8 cellular contexts compared by ENCODE assay signal in the genomic region with DNA sequence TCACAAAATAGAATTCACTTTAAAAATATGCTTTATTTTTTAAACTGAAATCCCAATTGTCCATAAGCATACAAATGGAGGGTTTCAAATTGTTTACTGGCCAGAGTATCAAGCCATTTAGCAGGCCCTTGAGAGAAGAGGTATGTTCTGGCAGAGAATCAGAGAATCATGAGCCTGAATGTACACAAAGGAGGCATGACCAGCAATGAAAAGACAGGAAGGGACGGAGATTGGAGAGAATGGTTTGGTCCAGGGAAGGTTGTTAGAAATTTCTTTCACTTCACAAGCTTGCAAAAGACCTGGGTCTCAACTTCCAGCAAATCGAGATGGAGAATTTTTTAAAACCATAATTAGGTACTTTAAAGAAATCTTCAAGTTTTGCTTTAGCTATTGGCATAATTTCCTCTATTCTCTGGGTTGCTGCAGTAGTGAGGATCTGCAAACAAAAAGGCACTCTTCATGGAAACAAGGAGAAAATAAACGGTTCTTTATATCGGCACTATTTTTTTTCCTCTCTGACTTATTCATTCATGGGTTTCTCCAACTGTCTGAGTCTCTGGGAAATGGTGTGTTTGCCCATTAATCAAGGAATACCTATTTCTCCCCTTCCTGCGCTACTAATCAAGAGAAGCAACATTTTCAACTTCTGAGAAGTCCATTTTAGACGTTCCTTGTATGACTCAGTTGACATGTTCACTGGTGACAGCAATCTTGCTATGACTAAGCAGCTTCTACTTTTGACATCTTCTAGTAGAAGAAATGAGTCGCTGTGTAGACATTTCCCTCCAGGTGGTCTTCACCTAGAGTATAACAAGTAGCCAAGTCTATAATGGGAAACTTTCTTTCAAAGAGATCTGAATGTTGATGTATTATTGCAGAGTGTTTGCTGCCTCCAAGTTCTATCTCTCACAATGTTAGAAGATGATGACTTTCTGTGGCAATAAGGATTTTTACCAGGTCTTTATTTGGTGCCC. TPM values are rescaled to one million over a fixed set of nuclear protein-coding genes. Genes with fewer than 3 reads are reported as not detected.
A peak's percentile ranks its signal among the peaks of the same experiment; 100 is the strongest.
DNase-seq lines count a peak whose midpoint lies in the region; ATAC-seq and TF ChIP-seq lines count a peak whose summit lies in the region.

No MANE protein-coding gene starts in this region.

- H4K91ac ChIP-seq in trophoblast cell (ENCODE audit: low read depth, low read length) (no peak overlapping the region), neuronal stem cell (ENCODE audit: low read depth, low read length, poor library complexity) (no peak overlapping the region)

- H2AK5ac ChIP-seq in trophoblast cell (ENCODE audit: low read length) (no peak overlapping the region), neuronal stem cell (ENCODE audit: low read depth, low read length) (no peak overlapping the region)

- DNase-seq in RWPE1 (ENCODE audit: low spot score) (peak; percentile 36), trophoblast cell (peak; percentile 21 to 64), GDM1 (lab: John Stamatoyannopoulos, UW) (no peak), neuronal stem cell (ENCODE audit: low spot score) (no peak), NOMO-1 (lab: John Stamatoyannopoulos, UW; ENCODE audit: unreplicated experiment in 2 of 2) (no peak)

- H3K27ac ChIP-seq in ACC112 (ENCODE audit: low read depth, low read length) (peak overlapping the region; percentile 40), RWPE1 (no peak overlapping the region), trophoblast cell (ENCODE audit: low read depth, low read length) (peak overlapping the region; percentile 22), neuronal stem cell (replicated peaks; ENCODE audit: low read length) (no peak overlapping the region)

- H2AFZ ChIP-seq in ACC112 (ENCODE audit: low read length, unreplicated experiment) (no peak overlapping the region), trophoblast cell (ENCODE audit: insufficient read depth, low read length, poor library complexity) (no peak overlapping the region), neuronal stem cell (ENCODE audit: low read length) (no peak overlapping the region)

- H2BK120ac ChIP-seq in trophoblast cell (ENCODE audit: insufficient read depth, low read length, poor library complexity): peak overlapping the region; percentile 31
- no peak overlapping the region for H2BK120ac ChIP-seq in neuronal stem cell (ENCODE audit: low read depth, low read length)

- ATAC-seq in GM18858 (IDR thresholded peaks at IDR 0.05; ENCODE audit: unreplicated experiment) (peak; percentile 93), HG02970 (IDR thresholded peaks at IDR 0.05; ENCODE audit: low FRiP score, unreplicated experiment) (peak; percentile 86)

- H3K14ac ChIP-seq in trophoblast cell (ENCODE audit: low read length): no peak overlapping the region
- H3K14ac ChIP-seq in neuronal stem cell (ENCODE audit: low read length): no peak overlapping the region

- H3K9me3 ChIP-seq in trophoblast cell (ENCODE audit: insufficient read depth, low read depth, low read length) (peaks cover 4% of the 10 kb centered on the region), neuronal stem cell (replicated peaks in 1 of 2; ENCODE audit: control insufficient read depth in 2 of 2, insufficient read depth in 1 of 2, low read depth in 1 of 2, low read length in 2 of 2) (peaks cover 4 to 15% of the 10 kb centered on the region in 2 donors)

- CTCF ChIA-PET in RWPE1 (lab: Yijun Ruan, JAX): interaction anchor here (0.6 kb wide), 2 partner anchors 54 to 179 kb away, joined by 3 read pairs; no protein-coding TSS in a partner anchor

- no peak overlapping the region for H3K23ac ChIP-seq in trophoblast cell (ENCODE audit: low read length)
- no peak overlapping the region for H3K23ac ChIP-seq in neuronal stem cell (ENCODE audit: low read depth, low read length, poor library complexity)

- H3K79me2 ChIP-seq in ACC112 (ENCODE audit: control insufficient read depth, insufficient read depth, low read length, unreplicated experiment) (peaks cover 3% of the 10 kb centered on the region), trophoblast cell (ENCODE audit: control insufficient read depth, insufficient read depth, low read length, poor library complexity) (peaks cover 1% of the 10 kb centered on the region)

- TF ChIP-seq CTCF in RWPE1 (conservative IDR thresholded peaks at IDR 0.05; ENCODE audit: low read depth): no peak

- H3K9ac ChIP-seq in trophoblast cell (ENCODE audit: low read length) (no peak overlapping the region), neuronal stem cell (ENCODE audit: low read depth, low read length, poor library complexity) (no peak overlapping the region)

- peaks cover 5% of the 10 kb centered on the region for H3K79me1 ChIP-seq in trophoblast cell (ENCODE audit: low read length)
- H3K79me1 ChIP-seq in neuronal stem cell (ENCODE audit: low read depth, low read length): peaks cover 3% of the 10 kb centered on the region

- peaks cover 63% of the 10 kb centered on the region for H3K4me1 ChIP-seq in ACC112 (ENCODE audit: control insufficient read depth, insufficient read depth, low read length, unreplicated experiment)
- H3K4me1 ChIP-seq in trophoblast cell (ENCODE audit: control insufficient read depth in 1 of 2, insufficient read depth in 2 of 2, low read length in 2 of 2): peaks cover 16 to 22% of the 10 kb centered on the region in 2 experiments
- H3K4me1 ChIP-seq in neuronal stem cell (ENCODE audit: control insufficient read depth in 2 of 2, insufficient read depth in 1 of 2, low read depth in 1 of 2, low read length in 2 of 2): peaks cover 0 to 2% of the 10 kb centered on the region in 2 donors

- H3K4me2 ChIP-seq in trophoblast cell (ENCODE audit: low read length) (no peak overlapping the region), neuronal stem cell (ENCODE audit: insufficient read depth, low read length, poor library complexity, severe bottlenecking) (no peak overlapping the region)

- WGBS in trophoblast cell (ENCODE audit: extremely low coverage, insufficient coverage, insufficient read length): no CpG with 5 or more reads among the region's 7 CpGs
- WGBS in neuronal stem cell (ENCODE audit: extremely low coverage in 2 of 2, insufficient read length in 2 of 2, insufficient replicate concordance in 1 of 2), 2 donors: no CpG with 5 or more reads among the region's 7 CpGs

- POLR2A ChIA-PET in RWPE1 (lab: Yijun Ruan, JAX; ENCODE audit: low non-redundant PET): no interaction called here

- H2BK5ac ChIP-seq in trophoblast cell (ENCODE audit: low read depth, low read length, poor library complexity) (no peak overlapping the region), neuronal stem cell (ENCODE audit: low read length) (no peak overlapping the region)

- H3K36me3 ChIP-seq in ACC112 (ENCODE audit: insufficient read depth, low read length): peaks cover 4% of the 10 kb centered on the region; the same call in 1 of the 2 replicates
- H3K36me3 ChIP-seq in trophoblast cell (ENCODE audit: control insufficient read depth in 1 of 2, insufficient read depth in 2 of 2, low read length in 2 of 2): peaks cover 3 to 7% of the 10 kb centered on the region in 2 experiments
- peaks cover 2 to 5% of the 10 kb centered on the region in 2 donors for H3K36me3 ChIP-seq in neuronal stem cell (replicated peaks in 1 of 2; ENCODE audit: control insufficient read depth in 2 of 2, insufficient read depth in 2 of 2, low read length in 2 of 2)

- H3K27me3 ChIP-seq in ACC112 (ENCODE audit: insufficient read depth, low read length): no peaks in the 10 kb centered on the region
- H3K27me3 ChIP-seq in trophoblast cell (ENCODE audit: insufficient read depth, low read length): no peaks in the 10 kb centered on the region
- no peaks in the 10 kb centered on the region for H3K27me3 ChIP-seq in neuronal stem cell (ENCODE audit: control insufficient read depth in 3 of 3, insufficient read depth in 3 of 3, low read depth in 1 of 3, low read length in 3 of 3)

- H4K8ac ChIP-seq in trophoblast cell (ENCODE audit: low read depth, low read length) (no peak overlapping the region), neuronal stem cell (ENCODE audit: low read depth, low read length) (no peak overlapping the region)

- H2BK12ac ChIP-seq in trophoblast cell (ENCODE audit: low read length): peak overlapping the region; percentile 92
- H2BK12ac ChIP-seq in neuronal stem cell (ENCODE audit: low read length): no peak overlapping the region

- no peak overlapping the region for H2BK15ac ChIP-seq in neuronal stem cell (ENCODE audit: low read length)

- H3K4ac ChIP-seq in trophoblast cell (ENCODE audit: low read depth, low read length): no peak overlapping the region
- H3K4ac ChIP-seq in neuronal stem cell (ENCODE audit: low read length): no peak overlapping the region

- H4K12ac ChIP-seq in trophoblast cell (ENCODE audit: low read depth, low read length): no peak overlapping the region

- H3K4me3 ChIP-seq in ACC112 (ENCODE audit: low read depth, low read length) (peak overlapping the region; percentile 15; the same call in 1 of the 2 replicates), trophoblast cell (ENCODE audit: low read depth, low read length) (no peak overlapping the region), neuronal stem cell (ENCODE audit: low read length in 2 of 2) (no peak overlapping the region)

- H3K18ac ChIP-seq in trophoblast cell (ENCODE audit: low read length) (no peak overlapping the region), neuronal stem cell (ENCODE audit: low read length) (no peak overlapping the region)

RNA-seq across cellular contexts. Expression of a gene that starts 23.1 kb away (rescaled TPM):
- 15.7 and 17.1 TPM in 2 replicates for polyA plus RNA-seq in trophoblast cell (2013)
- 19.9 TPM for polyA plus RNA-seq in neuronal stem cell (2013, experiment 1 of 2)
- 20.8 TPM for polyA plus RNA-seq in neuronal stem cell (2013, experiment 2 of 2)

Comparison
In these comparisons a context has a peak if more than half of its experiments do, and no peak if none do; other contexts are left out.
1. H3K27ac ChIP-seq: peak in ACC112 (single experiment) and trophoblast cell (single experiment); none in RWPE1 (single experiment) and neuronal stem cell (single experiment).
2. DNase-seq: peak in RWPE1 (single experiment) and trophoblast cell (2 of 2); none in GDM1 (single experiment), neuronal stem cell (single experiment) and NOMO-1 (0 of 2).